ENCODE assay signal across 8 cellular contexts in the genomic region with DNA sequence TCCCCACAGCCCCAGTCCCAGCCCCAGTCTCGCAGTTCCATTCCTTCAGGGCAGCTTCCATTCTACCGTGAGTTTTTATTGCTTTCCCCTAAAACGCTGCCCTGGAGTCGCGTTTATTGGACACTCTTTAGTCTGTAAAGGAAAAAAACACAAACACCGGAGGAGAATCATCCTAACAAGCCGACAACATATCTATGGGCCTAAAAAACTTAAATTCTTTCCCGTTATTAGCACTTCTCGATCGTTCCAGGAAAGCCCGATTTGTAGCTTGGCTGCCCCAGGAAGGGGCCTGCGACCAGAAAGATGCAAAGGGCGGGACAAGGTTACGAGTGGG.
A peak's percentile ranks its signal among the peaks of the same experiment; 100 is the strongest.
DNase-seq lines count a peak whose midpoint lies in the region; ATAC-seq and TF ChIP-seq lines count a peak whose summit lies in the region.

No MANE protein-coding gene starts in this region.

- peak; percentile 30 for DNase-seq in ELR (ENCODE audit: low read depth)
- DNase-seq in brain microvascular endothelial cell: no peak
- DNase-seq in midbrain (lab: John Stamatoyannopoulos, UW): peak; percentile 29
- no peak for DNase-seq in activated CD4-positive, CD25-positive, alpha-beta regulatory T cell (lab: John Stamatoyannopoulos, UW)
- no peak for DNase-seq in NCI-H526 treated with DMSO at 0.1 percent for 48 hours (lab: John Stamatoyannopoulos, UW)
- no peak for DNase-seq in GM13976 (ENCODE audit: low spot score)
- no peak for DNase-seq in mucosa of gallbladder (ENCODE audit: low spot score)

- peak overlapping the region; percentile 83 for H3K27ac ChIP-seq in brain microvascular endothelial cell

- peak; percentile 11 for ATAC-seq in HG03175 (IDR thresholded peaks at IDR 0.05; ENCODE audit: unreplicated experiment)

- no peaks in the 10 kb centered on the region for H3K36me3 ChIP-seq in brain microvascular endothelial cell (replicated peaks)

- TF ChIP-seq CTCF in brain microvascular endothelial cell (IDR thresholded peaks at IDR 0.05; ENCODE audit: low read depth, low read length, missing control alignments) (no peak), GM13976 (IDR thresholded peaks at IDR 0.05; ENCODE audit: borderline replicate concordance, control extremely low read depth, extremely low read depth, insufficient read depth, missing control alignments) (no peak)

- H3K27me3 ChIP-seq in brain microvascular endothelial cell (replicated peaks): no peaks in the 10 kb centered on the region

- H3K4me3 ChIP-seq in brain microvascular endothelial cell (ENCODE audit: low read depth, low read length): peak overlapping the region; percentile 93

- in situ Hi-C loops in brain microvascular endothelial cell (cut with HindIII; ENCODE audit: low pct_ligation_motif_present, low sequenced_read_pairs): no loop called here
- in situ Hi-C loops in GM13976 (cut with MboI; ENCODE audit: low sequenced_read_pairs, unreplicated experiment): no loop called here

Comparison
In these comparisons a context has a peak if more than half of its experiments do, and no peak if none do; other contexts are left out.
1. DNase-seq: peak in ELR (single experiment) and midbrain (single experiment); none in brain microvascular endothelial cell (single experiment), activated CD4-positive, CD25-positive, alpha-beta regulatory T cell (0 of 4), NCI-H526 treated with DMSO at 0.1 percent for 48 hours (single experiment), GM13976 (single experiment) and mucosa of gallbladder (single experiment).